In the genomic region with DNA sequence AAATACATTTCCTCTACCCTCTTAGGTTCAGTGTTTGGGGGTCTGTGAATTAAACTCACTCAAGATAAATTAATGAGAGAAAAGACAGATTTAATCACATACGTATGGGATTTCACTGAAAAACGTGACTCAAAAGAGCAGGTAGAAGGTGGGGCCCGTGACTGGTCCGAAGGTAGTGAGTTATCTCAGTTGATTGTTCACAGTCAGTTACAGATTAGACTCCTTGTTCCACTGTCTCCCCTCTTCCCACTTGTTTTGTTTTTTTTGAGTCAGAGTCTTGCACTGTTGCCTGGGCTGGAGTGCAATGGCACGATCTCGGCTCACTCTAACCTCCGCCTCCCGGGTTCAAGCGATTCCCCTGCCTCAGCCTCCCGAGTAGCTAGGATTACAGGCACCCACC, we compare ENCODE assay signal across 7 cellular contexts.
DNase-seq lines count a peak whose midpoint lies in the region; ATAC-seq and TF ChIP-seq lines count a peak whose summit lies in the region.
"Not testable (repeated sequence)": the region's sequence is repeated elsewhere in the genome, so short reads cannot be mapped to it uniquely, and the experiment has no call there.

No MANE protein-coding gene starts in this region.

- peak overlapping the region; percentile 76 to 98 (median 82) for H3K27ac ChIP-seq in Peyer's patch

- H3K27ac Mint-ChIP-seq in activated CD4-positive, alpha-beta memory T cell treated with anti-CD3 and anti-CD28 coated beads for 36 hours, result peak overlapping the region; percentile 98
- H3K27ac Mint-ChIP-seq in activated naive CD4-positive, alpha-beta T cell treated with anti-CD3 and anti-CD28 coated beads, Interleukin-2, amount 50 U/mL, for 24 hours, result peak overlapping the region; percentile 100
- H3K27ac Mint-ChIP-seq in glutamatergic neuron (ENCODE audit: unreplicated experiment) (peak overlapping the region; percentile 69), nephron progenitor cell (peak overlapping the region; percentile 36)
- peak overlapping the region; percentile 97 for H3K27ac Mint-ChIP-seq in stimulated activated memory B cell treated with anti-CD40 and anti-IgM and Interleukin-4, amounts not matched to agents 10 μg/mL and 1 μg/mL and 100 μg/mL, for 72 hours

- ATAC-seq in stimulated activated memory B cell treated with anti-CD40 and anti-IgM and Interleukin-4, amounts not matched to agents 10 μg/mL and 1 μg/mL and 100 μg/mL, for 72 hours, result not testable (repeated sequence)

- POLR2A ChIA-PET in activated CD4-positive, alpha-beta memory T cell treated with anti-CD3 and anti-CD28 coated beads for 36 hours (lab: Charles Lee), result interaction anchor here (0.6 to 3.8 kb wide), 10 partner anchors 9 to 516 kb away, joined by 3 to 29 read pairs (median 10); a partner anchor contains a TSS

- not testable (repeated sequence) for TF ChIP-seq CTCF in GM12864 (IDR thresholded peaks at IDR 0.05; ENCODE audit: low read depth, low read length, missing control alignments); Peyer's patch (IDR thresholded peaks at IDR 0.05); glutamatergic neuron (IDR thresholded peaks at IDR 0.05; ENCODE audit: partially characterized antibody, unreplicated experiment); nephron progenitor cell (IDR thresholded peaks at IDR 0.05)

- DNase-seq in GM12864 (ENCODE audit: low read depth); Peyer's patch; glutamatergic neuron; nephron progenitor cell: not testable (repeated sequence)
- DNase-seq in activated CD4-positive, alpha-beta memory T cell treated with anti-CD3 and anti-CD28 coated beads for 36 hours, result peak; percentile 81

- intact Hi-C loops in activated CD4-positive, alpha-beta memory T cell treated with anti-CD3 and anti-CD28 coated beads for 36 hours (cut with micrococcal nuclease), result loop anchor here (1.0 to 2.0 kb wide), 3 partner anchors 18 to 65 kb away; no protein-coding TSS in a partner anchor

- H3K4me1 ChIP-seq in Peyer's patch, result peaks cover 28 to 99% (median 80%) of the 10 kb centered on the region in 4 donors

- H3K4me3 ChIP-seq in GM12864 (ENCODE audit: low read depth, low read length) (peak overlapping the region; percentile 7; the same call in 1 of the 2 replicates), Peyer's patch (peak overlapping the region in 1 of 4 donors; percentile 13)

- peak overlapping the region; percentile 65 for H3K4me3 Mint-ChIP-seq in activated CD4-positive, alpha-beta memory T cell treated with anti-CD3 and anti-CD28 coated beads for 36 hours
- H3K4me3 Mint-ChIP-seq in activated naive CD4-positive, alpha-beta T cell treated with anti-CD3 and anti-CD28 coated beads, Interleukin-2, amount 50 U/mL, for 24 hours, result peak overlapping the region; percentile 88
- not testable (repeated sequence) for H3K4me3 Mint-ChIP-seq in glutamatergic neuron (ENCODE audit: unreplicated experiment); nephron progenitor cell
- peak overlapping the region; percentile 76 for H3K4me3 Mint-ChIP-seq in stimulated activated memory B cell treated with anti-CD40 and anti-IgM and Interleukin-4, amounts not matched to agents 10 μg/mL and 1 μg/mL and 100 μg/mL, for 72 hours

- H3K9me3 ChIP-seq in Peyer's patch, result not testable (repeated sequence)

- CTCF ChIA-PET in activated CD4-positive, alpha-beta memory T cell treated with anti-CD3 and anti-CD28 coated beads for 36 hours (lab: Charles Lee), result interaction anchor here (0.5 to 4.8 kb wide), 12 partner anchors 9 to 115 kb away, joined by 3 to 68 read pairs (median 13); no protein-coding TSS in a partner anchor

- H3K4me1 Mint-ChIP-seq in activated CD4-positive, alpha-beta memory T cell treated with anti-CD3 and anti-CD28 coated beads for 36 hours (ENCODE audit: low read depth), result peaks cover 97% of the 10 kb centered on the region
- peaks cover 99% of the 10 kb centered on the region for H3K4me1 Mint-ChIP-seq in activated naive CD4-positive, alpha-beta T cell treated with anti-CD3 and anti-CD28 coated beads, Interleukin-2, amount 50 U/mL, for 24 hours
- H3K4me1 Mint-ChIP-seq in glutamatergic neuron (ENCODE audit: low read depth, unreplicated experiment) (peaks cover 53% of the 10 kb centered on the region), nephron progenitor cell (peaks cover 100% of the 10 kb centered on the region)
- H3K4me1 Mint-ChIP-seq in stimulated activated memory B cell treated with anti-CD40 and anti-IgM and Interleukin-4, amounts not matched to agents 10 μg/mL and 1 μg/mL and 100 μg/mL, for 72 hours, result peaks cover 100% of the 10 kb centered on the region

- not testable (repeated sequence) for H3K36me3 Mint-ChIP-seq in activated CD4-positive, alpha-beta memory T cell treated with anti-CD3 and anti-CD28 coated beads for 36 hours; activated naive CD4-positive, alpha-beta T cell treated with anti-CD3 and anti-CD28 coated beads, Interleukin-2, amount 50 U/mL, for 24 hours; glutamatergic neuron (ENCODE audit: unreplicated experiment); stimulated activated memory B cell treated with anti-CD40 and anti-IgM and Interleukin-4, amounts not matched to agents 10 μg/mL and 1 μg/mL and 100 μg/mL, for 72 hours
- peaks cover 15% of the 10 kb centered on the region for H3K36me3 Mint-ChIP-seq in nephron progenitor cell (ENCODE audit: low read depth)

- H3K27me3 Mint-ChIP-seq in activated CD4-positive, alpha-beta memory T cell treated with anti-CD3 and anti-CD28 coated beads for 36 hours; activated naive CD4-positive, alpha-beta T cell treated with anti-CD3 and anti-CD28 coated beads, Interleukin-2, amount 50 U/mL, for 24 hours; glutamatergic neuron (ENCODE audit: unreplicated experiment); nephron progenitor cell (ENCODE audit: low read depth, poor library complexity); stimulated activated memory B cell treated with anti-CD40 and anti-IgM and Interleukin-4, amounts not matched to agents 10 μg/mL and 1 μg/mL and 100 μg/mL, for 72 hours: not testable (repeated sequence)

- not testable (repeated sequence) for H3K36me3 ChIP-seq in Peyer's patch

- H3K27me3 ChIP-seq in Peyer's patch, result not testable (repeated sequence)

- not testable (repeated sequence) for TF ChIP-seq POLR2A in Peyer's patch (IDR thresholded peaks at IDR 0.05)

- H3K9me3 Mint-ChIP-seq in activated CD4-positive, alpha-beta memory T cell treated with anti-CD3 and anti-CD28 coated beads for 36 hours; activated naive CD4-positive, alpha-beta T cell treated with anti-CD3 and anti-CD28 coated beads, Interleukin-2, amount 50 U/mL, for 24 hours; glutamatergic neuron (ENCODE audit: unreplicated experiment); nephron progenitor cell; stimulated activated memory B cell treated with anti-CD40 and anti-IgM and Interleukin-4, amounts not matched to agents 10 μg/mL and 1 μg/mL and 100 μg/mL, for 72 hours: not testable (repeated sequence)

Comparison
In these comparisons a context has a peak if more than half of its experiments do, and no peak if none do; other contexts are left out.
1. H3K27ac Mint-ChIP-seq: peak in every context shown above with its lines; median percentile 100 in activated naive CD4-positive, alpha-beta T cell treated with anti-CD3 and anti-CD28 coated beads, Interleukin-2, amount 50 U/mL, for 24 hours; 98 in activated CD4-positive, alpha-beta memory T cell treated with anti-CD3 and anti-CD28 coated beads for 36 hours; 97 in stimulated activated memory B cell treated with anti-CD40 and anti-IgM and Interleukin-4, amounts not matched to agents 10 μg/mL and 1 μg/mL and 100 μg/mL, for 72 hours; 69 in glutamatergic neuron; 36 in nephron progenitor cell.